Comparison of ENCODE assay signal across 2 cellular contexts in the genomic region with DNA sequence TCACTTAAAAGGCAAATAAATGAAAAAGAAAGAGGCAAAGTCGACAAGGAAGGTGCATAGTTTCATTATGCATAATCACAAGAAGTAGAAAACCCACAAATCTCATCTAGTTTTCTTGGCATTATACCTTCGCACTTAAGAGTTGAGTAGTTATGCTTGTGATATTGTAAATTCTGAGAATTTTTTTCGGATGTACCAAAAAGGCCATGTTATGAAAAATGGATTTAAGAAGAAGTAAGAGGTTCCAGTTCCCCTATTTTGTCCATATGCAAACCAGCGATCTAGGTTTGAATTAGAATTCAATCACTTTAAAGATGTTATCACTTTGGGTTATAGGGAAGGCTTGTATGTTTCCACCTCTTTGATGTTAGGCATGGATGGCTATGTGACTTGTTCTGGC.
TF ChIP-seq lines count a peak whose summit lies in the region.

No MANE protein-coding gene starts in this region.

TF ChIP-seq in GM12878, 131 proteins besides CTCF, POLR2A, EP300 and RAD21 (continues in another document):
- TF ChIP-seq POLR2AphosphoS5 (IDR thresholded peaks at IDR 0.05; ENCODE audit: low read length) (no peak), NRF1 (conservative IDR thresholded peaks at IDR 0.05; ENCODE audit: low read depth, low read length) (no peak), ZNF274 (IDR thresholded peaks at IDR 0.05; ENCODE audit: insufficient read depth, insufficient read length) (no peak), FOS (IDR thresholded peaks at IDR 0.05; ENCODE audit: borderline replicate concordance, extremely low read depth, insufficient read length) (no peak), EGR1 (IDR thresholded peaks at IDR 0.05; ENCODE audit: borderline replicate concordance in 1 of 2, low read depth in 2 of 2, low read length in 2 of 2) (no peak), PKNOX1 (IDR thresholded peaks at IDR 0.05) (no peak), ESRRA (IDR thresholded peaks at IDR 0.05; ENCODE audit: low read length) (no peak), SPI1 (IDR thresholded peaks at IDR 0.05; ENCODE audit: borderline replicate concordance, insufficient read depth, low read depth, low read length) (peak; percentile 87), CHD2 (IDR thresholded peaks at IDR 0.05; ENCODE audit: borderline replicate concordance, low read depth, low read length) (no peak), CEBPZ (IDR thresholded peaks at IDR 0.05; ENCODE audit: low read depth, low read length) (no peak), ZNF592 (IDR thresholded peaks at IDR 0.05) (no peak), IRF4 (IDR thresholded peaks at IDR 0.05; ENCODE audit: low read depth, low read length) (0 out of 2 replicates have a peak, but pooled peaks have one; percentile 51), SIX5 (IDR thresholded peaks at IDR 0.05; ENCODE audit: low read depth, low read length, severe bottlenecking) (no peak), HCFC1 (IDR thresholded peaks at IDR 0.05; ENCODE audit: low read length) (no peak)
- TF ChIP-seq, protein P1, sequence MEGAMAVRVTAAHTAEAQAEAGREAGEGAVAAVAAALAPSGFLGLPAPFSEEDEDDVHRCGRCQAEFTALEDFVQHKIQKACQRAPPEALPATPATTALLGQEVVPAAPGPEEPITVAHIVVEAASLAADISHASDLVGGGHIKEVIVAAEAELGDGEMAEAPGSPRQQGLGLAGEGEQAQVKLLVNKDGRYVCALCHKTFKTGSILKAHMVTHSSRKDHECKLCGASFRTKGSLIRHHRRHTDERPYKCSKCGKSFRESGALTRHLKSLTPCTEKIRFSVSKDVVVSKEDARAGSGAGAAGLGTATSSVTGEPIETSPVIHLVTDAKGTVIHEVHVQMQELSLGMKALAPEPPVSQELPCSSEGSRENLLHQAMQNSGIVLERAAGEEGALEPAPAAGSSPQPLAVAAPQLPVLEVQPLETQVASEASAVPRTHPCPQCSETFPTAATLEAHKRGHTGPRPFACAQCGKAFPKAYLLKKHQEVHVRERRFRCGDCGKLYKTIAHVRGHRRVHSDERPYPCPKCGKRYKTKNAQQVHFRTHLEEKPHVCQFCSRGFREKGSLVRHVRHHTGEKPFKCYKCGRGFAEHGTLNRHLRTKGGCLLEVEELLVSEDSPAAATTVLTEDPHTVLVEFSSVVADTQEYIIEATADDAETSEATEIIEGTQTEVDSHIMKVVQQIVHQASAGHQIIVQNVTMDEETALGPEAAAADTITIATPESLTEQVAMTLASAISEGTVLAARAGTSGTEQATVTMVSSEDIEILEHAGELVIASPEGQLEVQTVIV (IDR thresholded peaks at IDR 0.05; ENCODE audit: borderline replicate concordance, partially characterized antibody) = no peak

TF ChIP-seq in GM23338, 12 proteins besides CTCF, POLR2A, EP300 and RAD21:
- TF ChIP-seq, protein P2, sequence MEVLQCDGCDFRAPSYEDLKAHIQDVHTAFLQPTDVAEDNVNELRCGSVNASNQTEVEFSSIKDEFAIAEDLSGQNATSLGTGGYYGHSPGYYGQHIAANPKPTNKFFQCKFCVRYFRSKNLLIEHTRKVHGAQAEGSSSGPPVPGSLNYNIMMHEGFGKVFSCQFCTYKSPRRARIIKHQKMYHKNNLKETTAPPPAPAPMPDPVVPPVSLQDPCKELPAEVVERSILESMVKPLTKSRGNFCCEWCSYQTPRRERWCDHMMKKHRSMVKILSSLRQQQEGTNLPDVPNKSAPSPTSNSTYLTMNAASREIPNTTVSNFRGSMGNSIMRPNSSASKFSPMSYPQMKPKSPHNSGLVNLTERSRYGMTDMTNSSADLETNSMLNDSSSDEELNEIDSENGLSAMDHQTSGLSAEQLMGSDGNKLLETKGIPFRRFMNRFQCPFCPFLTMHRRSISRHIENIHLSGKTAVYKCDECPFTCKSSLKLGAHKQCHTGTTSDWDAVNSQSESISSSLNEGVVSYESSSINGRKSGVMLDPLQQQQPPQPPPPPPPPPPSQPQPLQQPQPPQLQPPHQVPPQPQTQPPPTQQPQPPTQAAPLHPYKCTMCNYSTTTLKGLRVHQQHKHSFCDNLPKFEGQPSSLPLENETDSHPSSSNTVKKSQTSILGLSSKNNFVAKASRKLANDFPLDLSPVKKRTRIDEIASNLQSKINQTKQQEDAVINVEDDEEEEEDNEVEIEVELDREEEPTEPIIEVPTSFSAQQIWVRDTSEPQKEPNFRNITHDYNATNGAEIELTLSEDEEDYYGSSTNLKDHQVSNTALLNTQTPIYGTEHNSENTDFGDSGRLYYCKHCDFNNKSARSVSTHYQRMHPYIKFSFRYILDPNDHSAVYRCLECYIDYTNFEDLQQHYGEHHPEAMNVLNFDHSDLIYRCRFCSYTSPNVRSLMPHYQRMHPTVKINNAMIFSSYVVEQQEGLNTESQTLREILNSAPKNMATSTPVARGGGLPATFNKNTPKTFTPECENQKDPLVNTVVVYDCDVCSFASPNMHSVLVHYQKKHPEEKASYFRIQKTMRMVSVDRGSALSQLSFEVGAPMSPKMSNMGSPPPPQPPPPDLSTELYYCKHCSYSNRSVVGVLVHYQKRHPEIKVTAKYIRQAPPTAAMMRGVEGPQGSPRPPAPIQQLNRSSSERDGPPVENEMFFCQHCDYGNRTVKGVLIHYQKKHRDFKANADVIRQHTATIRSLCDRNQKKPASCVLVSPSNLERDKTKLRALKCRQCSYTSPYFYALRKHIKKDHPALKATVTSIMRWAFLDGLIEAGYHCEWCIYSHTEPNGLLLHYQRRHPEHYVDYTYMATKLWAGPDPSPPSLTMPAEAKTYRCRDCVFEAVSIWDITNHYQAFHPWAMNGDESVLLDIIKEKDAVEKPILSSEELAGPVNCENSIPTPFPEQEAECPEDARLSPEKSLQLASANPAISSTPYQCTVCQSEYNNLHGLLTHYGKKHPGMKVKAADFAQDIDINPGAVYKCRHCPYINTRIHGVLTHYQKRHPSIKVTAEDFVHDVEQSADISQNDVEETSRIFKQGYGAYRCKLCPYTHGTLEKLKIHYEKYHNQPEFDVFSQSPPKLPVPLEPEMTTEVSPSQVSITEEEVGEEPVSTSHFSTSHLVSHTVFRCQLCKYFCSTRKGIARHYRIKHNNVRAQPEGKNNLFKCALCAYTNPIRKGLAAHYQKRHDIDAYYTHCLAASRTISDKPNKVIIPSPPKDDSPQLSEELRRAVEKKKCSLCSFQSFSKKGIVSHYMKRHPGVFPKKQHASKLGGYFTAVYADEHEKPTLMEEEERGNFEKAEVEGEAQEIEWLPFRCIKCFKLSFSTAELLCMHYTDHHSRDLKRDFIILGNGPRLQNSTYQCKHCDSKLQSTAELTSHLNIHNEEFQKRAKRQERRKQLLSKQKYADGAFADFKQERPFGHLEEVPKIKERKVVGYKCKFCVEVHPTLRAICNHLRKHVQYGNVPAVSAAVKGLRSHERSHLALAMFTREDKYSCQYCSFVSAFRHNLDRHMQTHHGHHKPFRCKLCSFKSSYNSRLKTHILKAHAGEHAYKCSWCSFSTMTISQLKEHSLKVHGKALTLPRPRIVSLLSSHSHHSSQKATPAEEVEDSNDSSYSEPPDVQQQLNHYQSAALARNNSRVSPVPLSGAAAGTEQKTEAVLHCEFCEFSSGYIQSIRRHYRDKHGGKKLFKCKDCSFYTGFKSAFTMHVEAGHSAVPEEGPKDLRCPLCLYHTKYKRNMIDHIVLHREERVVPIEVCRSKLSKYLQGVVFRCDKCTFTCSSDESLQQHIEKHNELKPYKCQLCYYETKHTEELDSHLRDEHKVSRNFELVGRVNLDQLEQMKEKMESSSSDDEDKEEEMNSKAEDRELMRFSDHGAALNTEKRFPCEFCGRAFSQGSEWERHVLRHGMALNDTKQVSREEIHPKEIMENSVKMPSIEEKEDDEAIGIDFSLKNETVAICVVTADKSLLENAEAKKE (CRISPR knock-in tag; IDR thresholded peaks at IDR 0.05) = no peak
- TF ChIP-seq EZH2 (IDR thresholded peaks at IDR 0.05; ENCODE audit: low read depth, unreplicated experiment) = no peak
- no peak for TF ChIP-seq POLR2AphosphoS5 (IDR thresholded peaks at IDR 0.05; ENCODE audit: low read depth)
- no peak for TF ChIP-seq REST (IDR thresholded peaks at IDR 0.05; ENCODE audit: unreplicated experiment)
- TF ChIP-seq ZNF114 (CRISPR knock-in tag; IDR thresholded peaks at IDR 0.05) = no peak
- no peak for TF ChIP-seq STAT1 (IDR thresholded peaks at IDR 0.05; ENCODE audit: unreplicated experiment)
- TF ChIP-seq NANOG (IDR thresholded peaks at IDR 0.05; ENCODE audit: borderline replicate concordance) = no peak
- no peak for TF ChIP-seq JUNB (IDR thresholded peaks at IDR 0.05; ENCODE audit: unreplicated experiment)
- TF ChIP-seq CREB1 (CRISPR knock-in tag; IDR thresholded peaks at IDR 0.05; ENCODE audit: low read depth) = no peak
- TF ChIP-seq ZNF331 (CRISPR knock-in tag; IDR thresholded peaks at IDR 0.05; ENCODE audit: low read depth) = no peak
- TF ChIP-seq ETS1 (IDR thresholded peaks at IDR 0.05) = no peak
- no peak for TF ChIP-seq EZH2phosphoT487 (IDR thresholded peaks at IDR 0.05; ENCODE audit: unreplicated experiment)
